Comparison of ENCODE assay signal across 12 cellular contexts in the genomic region with DNA sequence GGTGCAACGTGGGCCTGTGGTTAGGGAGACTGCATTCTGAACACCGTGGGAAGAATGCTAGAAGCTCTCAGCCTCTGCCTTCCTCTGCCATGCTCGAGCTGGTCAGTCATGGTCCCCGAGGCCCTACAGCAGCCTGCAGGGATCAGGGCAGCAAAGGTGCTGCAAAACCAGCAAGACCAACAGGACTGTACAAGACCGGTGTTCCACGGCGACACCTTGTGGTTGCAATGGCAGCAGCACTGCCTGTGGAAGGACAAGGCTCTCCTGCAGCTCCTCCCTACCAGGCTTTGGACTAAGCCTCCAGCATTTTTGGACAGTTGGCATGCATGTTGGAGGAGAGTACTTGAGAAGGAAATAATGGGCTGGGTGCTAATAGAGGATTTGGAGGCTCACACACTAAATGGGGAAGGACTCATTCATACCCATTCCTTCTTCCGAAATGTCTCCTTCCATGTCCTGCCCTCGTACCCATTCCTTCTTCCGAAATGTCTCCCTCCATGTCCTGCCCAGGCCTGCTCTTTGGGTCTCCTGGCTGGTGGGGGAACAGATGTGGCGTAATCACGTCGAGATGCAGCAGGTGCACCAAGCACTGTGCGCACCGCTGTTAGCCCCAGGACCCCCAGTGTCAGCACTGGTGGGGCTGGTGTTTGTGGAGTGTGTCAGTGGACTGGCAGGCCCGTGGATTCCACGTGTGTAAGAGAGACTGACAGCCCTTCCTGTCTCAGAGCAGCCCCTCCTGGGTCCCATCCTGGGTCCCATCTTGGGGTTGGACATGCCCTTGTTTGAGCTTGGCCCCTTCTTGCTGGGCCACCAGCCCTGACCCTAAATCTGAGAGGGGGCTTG. TPM values are rescaled to one million over a fixed set of nuclear protein-coding genes. Genes with fewer than 3 reads are reported as not detected.
A peak's percentile ranks its signal among the peaks of the same experiment; 100 is the strongest.
DNase-seq lines count a peak whose midpoint lies in the region; ATAC-seq and TF ChIP-seq lines count a peak whose summit lies in the region.
"Had no signal": no experiment of that assay in that cellular context is flagged by ENCODE, and none has a peak within 500 bp of the region (broad histone marks: within the 10 kb centered on the region; RNA-seq: fewer than 3 reads in every experiment).

No MANE protein-coding gene starts in this region.

- H3K4me3 ChIP-seq in heart right ventricle (no peak overlapping the region), choroid plexus epithelial cell (ENCODE audit: low read depth, low read length) (no peak overlapping the region)
- no peak overlapping the region for H3K4me3 ChIP-seq in Jurkat, Clone E6-1 (ENCODE audit: low read length)
- H3K4me3 ChIP-seq: Peyer's patch had no signal

- peak; percentile 37 for DNase-seq in Right ventricle myocardium superior
- DNase-seq in heart right ventricle: no peak
- DNase-seq in Jurkat, Clone E6-1 (ENCODE audit: low read depth, low spot score): peak; percentile 19
- DNase-seq in choroid plexus epithelial cell (ENCODE audit: low read depth): no peak
- peak; percentile 60 for DNase-seq in stimulated activated CD8-positive, alpha-beta memory T cell treated with anti-CD3 and anti-CD28 coated beads, Interleukin-4, amount 100 ng/mL, for 48 hours
- DNase-seq in HPDE6-E6E7 (ENCODE audit: extremely low spot score): no peak
- no peak for DNase-seq in foreskin melanocyte
- DNase-seq: hippocampal formation, Peyer's patch, small intestine had no signal

- TF ChIP-seq CTCF in heart right ventricle (IDR thresholded peaks at IDR 0.05): no peak
- peak; percentile 37 for TF ChIP-seq CTCF in choroid plexus epithelial cell (conservative IDR thresholded peaks at IDR 0.05; ENCODE audit: low read depth, low read length)

- H3K9me3 ChIP-seq in heart right ventricle: peaks cover 0 to 18% (median 0%) of the 10 kb centered on the region in 11 donors

- no peaks in the 10 kb centered on the region for H3K36me3 ChIP-seq in heart right ventricle
- H3K36me3 ChIP-seq: Peyer's patch had no signal

- ATAC-seq in Right ventricle myocardium superior (ENCODE audit: poor library complexity): no peak
- no peak for ATAC-seq in heart right ventricle
- ATAC-seq in HG02763 (IDR thresholded peaks at IDR 0.05; ENCODE audit: unreplicated experiment): no peak

- H3K27ac ChIP-seq in heart right ventricle: no peak overlapping the region
- H3K27ac ChIP-seq: C4-2B, Peyer's patch had no signal

- WGBS in heart right ventricle, 2 donors: 87 to 88% methylated on average over 17 of the region's 17 CpGs

- intact Hi-C loops in Right ventricle myocardium superior (cut with DNase I): no loop called here
- intact Hi-C loops in heart right ventricle (cut with DNase I): no loop called here

- H3K4me1 ChIP-seq in heart right ventricle: no peaks in the 10 kb centered on the region
- H3K4me1 ChIP-seq: Peyer's patch had no signal

- peaks cover 0 to 29% (median 7%) of the 10 kb centered on the region in 7 donors for H3K27me3 ChIP-seq in heart right ventricle
- H3K27me3 ChIP-seq: Peyer's patch had no signal

RNA-seq across cellular contexts. Expression of a gene that starts 18.6 kb away (rescaled TPM):
- total RNA-seq in Right ventricle myocardium superior: 0.40 TPM
- total RNA-seq in heart right ventricle: under 1 TPM in 9 of 10 donors, not detected in 1; 0.05 to 0.35 (median 0.11) TPM
- polyA plus RNA-seq in heart right ventricle: under 1 TPM; 0.01 to 0.15 TPM
- polyA plus RNA-seq in Jurkat, Clone E6-1 (2012; ENCODE audit: insufficient read depth, insufficient read length): 4.0 TPM

RNA-seq across cellular contexts. Expression of a gene that starts 38.3 kb away (rescaled TPM):
- total RNA-seq in Right ventricle myocardium superior (not detected), heart right ventricle (not detected)
- not detected for polyA plus RNA-seq in heart right ventricle
- polyA plus RNA-seq in Jurkat, Clone E6-1 (2012; ENCODE audit: insufficient read depth, insufficient read length): not detected
- total RNA-seq: Peyer's patch had no signal
- polyA plus RNA-seq: small intestine had no signal

Comparison
In these comparisons a context has a peak if more than half of its experiments do, and no peak if none do; other contexts are left out.
1. DNase-seq: peak in Right ventricle myocardium superior (single experiment), Jurkat, Clone E6-1 (single experiment) and stimulated activated CD8-positive, alpha-beta memory T cell treated with anti-CD3 and anti-CD28 coated beads, Interleukin-4, amount 100 ng/mL, for 48 hours (single experiment); none in heart right ventricle (0 of 2), choroid plexus epithelial cell (single experiment), HPDE6-E6E7 (single experiment) and foreskin melanocyte (single experiment).